Comparison of ENCODE assay signal across 9 cellular contexts in genomic region chr5:149404746-149405549, GRCh38. TPM values are rescaled to one million over a fixed set of nuclear protein-coding genes. Genes with fewer than 3 reads are reported as not detected.
DNase-seq lines count a peak whose midpoint lies in the region; ATAC-seq, FAIRE-seq and TF ChIP-seq lines count a peak whose summit lies in the region.
"Had no signal": no experiment of that assay in that cellular context is flagged by ENCODE, and none has a peak within 500 bp of the region (broad histone marks: within the 10 kb centered on the region; RNA-seq: fewer than 3 reads in every experiment).

No MANE protein-coding gene starts in this region.

- H3K9me3 ChIP-seq in H1 (ENCODE audit: insufficient read depth in 2 of 2, low read depth in 1 of 2, low read length in 1 of 2) (no peaks in the 10 kb centered on the region), osteoblast (ENCODE audit: low read depth, low read length) (no peaks in the 10 kb centered on the region)

- H3K56ac ChIP-seq in H1 (replicated peaks; ENCODE audit: insufficient read length, low read depth, low read length), result no peak overlapping the region

- no peak overlapping the region for H3K23ac ChIP-seq in H1 (ENCODE audit: insufficient read length)

- no peak overlapping the region for H2BK15ac ChIP-seq in H1 (ENCODE audit: low read length)

- H2BK120ac ChIP-seq in H1 (replicated peaks; ENCODE audit: low read depth, low read length), result no peak overlapping the region

- peak overlapping the region; percentile 21 for H3K4me3 ChIP-seq in NB4 (ENCODE audit: low read depth, low read length)
- no peak overlapping the region for H3K4me3 ChIP-seq in H1 (ENCODE audit: extremely low read depth in 1 of 4, insufficient read depth in 2 of 4, low read depth in 3 of 4, low read length in 4 of 4)
- peak overlapping the region; percentile 27 for H3K4me3 ChIP-seq in osteoblast (ENCODE audit: insufficient read depth, low read length)

- peak overlapping the region; percentile 17 for H4K91ac ChIP-seq in H1 (replicated peaks; ENCODE audit: insufficient read length, low read length)

- no peak for FAIRE-seq in H1 (lab: Jason Lieb, UNC)

- intact Hi-C loops in activated naive CD4-positive, alpha-beta T cell treated with anti-CD3 and anti-CD28 coated beads for 36 hours (cut with micrococcal nuclease), result no loop called here

- no peaks in the 10 kb centered on the region for H3K36me3 Mint-ChIP-seq in activated naive CD4-positive, alpha-beta T cell treated with anti-CD3 and anti-CD28 coated beads for 36 hours (ENCODE audit: low read depth)

- no peak overlapping the region for H3K14ac ChIP-seq in H1 (ENCODE audit: insufficient read length)

- H3K4ac ChIP-seq in H1 (replicated peaks; ENCODE audit: insufficient read length, low read depth, low read length), result no peak overlapping the region

- no peak overlapping the region for H3K18ac ChIP-seq in H1 (ENCODE audit: extremely low read depth, low read length)

- TF ChIP-seq EP300 in H1 (IDR thresholded peaks at IDR 0.05; ENCODE audit: borderline replicate concordance in 1 of 2, low read depth in 2 of 2, low read length in 2 of 2), result no peak

- H3K79me2 ChIP-seq in H1 (ENCODE audit: control insufficient read depth in 1 of 2, insufficient read depth in 2 of 2, low read length in 2 of 2) (no peaks in the 10 kb centered on the region), osteoblast (ENCODE audit: insufficient read depth, low read length) (peaks cover 38% of the 10 kb centered on the region)

- H3K27me3 ChIP-seq in H1 (replicated peaks in 1 of 4; ENCODE audit: control insufficient read depth in 3 of 4, extremely low read depth in 1 of 4, insufficient read depth in 3 of 4, low read length in 3 of 4) (no peaks in the 10 kb centered on the region; a peak in 1 of 7 replicates), osteoblast (ENCODE audit: insufficient read depth, low read length) (no peaks in the 10 kb centered on the region)

- H3K4me2 ChIP-seq in H1 (ENCODE audit: insufficient read depth in 1 of 2, low read depth in 2 of 2, low read length in 2 of 2), result no peak overlapping the region
- peak overlapping the region; percentile 87 for H3K4me2 ChIP-seq in osteoblast (ENCODE audit: insufficient read depth, low read length)

- POLR2A ChIA-PET in H1 (lab: Charles Lee; ENCODE audit: partially characterized antibody), result interaction anchor here (1.0 to 2.7 kb wide), 3 partner anchors 10 to 20 kb away, joined by 3 to 11 read pairs (median 3); no protein-coding TSS in a partner anchor

- no peak for TF ChIP-seq RAD21 in H1 (IDR thresholded peaks at IDR 0.05 in 1 of 2, conservative IDR thresholded peaks at IDR 0.05 in 1 of 2; ENCODE audit: low read depth in 2 of 2, low read length in 2 of 2)

- no peaks in the 10 kb centered on the region for H3K27me3 Mint-ChIP-seq in activated naive CD4-positive, alpha-beta T cell treated with anti-CD3 and anti-CD28 coated beads for 36 hours (ENCODE audit: low read depth)

- H3K36me3 ChIP-seq in H1 (ENCODE audit: control insufficient read depth in 2 of 4, insufficient read depth in 4 of 4, low read length in 3 of 4) (no peaks in the 10 kb centered on the region), osteoblast (ENCODE audit: insufficient read depth, low read length) (peaks cover 18% of the 10 kb centered on the region)

- no peak overlapping the region for H4K5ac ChIP-seq in H1 (ENCODE audit: insufficient read length, low read depth, low read length)

- H4K8ac ChIP-seq in H1 (ENCODE audit: extremely low read depth, insufficient read depth, low read length), result no peak overlapping the region

- H2BK20ac ChIP-seq in H1 (ENCODE audit: low read length), result peak overlapping the region; percentile 32; the same call in 1 of the 2 replicates

- H4K20me1 ChIP-seq in H1 (replicated peaks in 1 of 2; ENCODE audit: control insufficient read depth in 1 of 2, insufficient read depth in 2 of 2, low read length in 2 of 2) (no peaks in the 10 kb centered on the region), osteoblast (ENCODE audit: insufficient read depth, low read length) (peaks cover 28% of the 10 kb centered on the region)

- DNase-seq in AG08396 (ENCODE audit: low spot score) (peak; percentile 71), NB4 (ENCODE audit: low read depth) (peak; percentile 93), H1 (ENCODE audit: low read depth in 1 of 2, low spot score in 2 of 2) (no peak), osteoblast (ENCODE audit: insufficient read length, low spot score, missing footprints) (peak; percentile 92), NCI-H2081 (lab: John Stamatoyannopoulos, UW) (no peak)
- DNase-seq in activated naive CD4-positive, alpha-beta T cell treated with anti-CD3 and anti-CD28 coated beads for 36 hours, result no peak
- DNase-seq: NCI-H1105 treated with DMSO at 0.1 percent for 48 hours had no signal

- CTCF ChIA-PET in H1 (lab: Charles Lee; ENCODE audit: partially characterized antibody), result interaction anchor here (0.9 to 15.4 kb wide), 11 partner anchors 9 to 146 kb away, joined by 3 to 315 read pairs (median 6); partner anchors contain the start of genes CSNK1A1 and IL17B
- CTCF ChIA-PET in activated naive CD4-positive, alpha-beta T cell treated with anti-CD3 and anti-CD28 coated beads for 36 hours (lab: Charles Lee), result interaction anchor here (1.3 kb wide), 1 partner anchor 12 kb away, joined by 3 read pairs; no protein-coding TSS in a partner anchor

- H2AFZ ChIP-seq in H1 (ENCODE audit: low read length) (no peak overlapping the region), osteoblast (ENCODE audit: low read length) (peak overlapping the region; percentile 26)

- no peaks in the 10 kb centered on the region for H3K9me3 Mint-ChIP-seq in activated naive CD4-positive, alpha-beta T cell treated with anti-CD3 and anti-CD28 coated beads for 36 hours

- H3K4me1 Mint-ChIP-seq in activated naive CD4-positive, alpha-beta T cell treated with anti-CD3 and anti-CD28 coated beads for 36 hours (ENCODE audit: low read depth), result no peaks in the 10 kb centered on the region

- no peak overlapping the region for H2AK5ac ChIP-seq in H1 (ENCODE audit: low read depth, low read length)

- H3K79me1 ChIP-seq in H1 (ENCODE audit: low read depth, low read length), result no peaks in the 10 kb centered on the region

- TF ChIP-seq CTCF in NB4 (IDR thresholded peaks at IDR 0.05; ENCODE audit: low read depth, low read length) (no peak), H1 (IDR thresholded peaks at IDR 0.05; ENCODE audit: control extremely low read depth in 1 of 3, insufficient read depth in 1 of 3, low read depth in 1 of 3, low read length in 3 of 3) (no peak), osteoblast (IDR thresholded peaks at IDR 0.05; ENCODE audit: extremely low read depth, low read depth, low read length) (peak; percentile 12)

- no peak overlapping the region for H3K9ac ChIP-seq in H1 (replicated peaks in 1 of 4; ENCODE audit: extremely low read depth in 1 of 4, low read depth in 3 of 4, low read length in 3 of 4)

- H2BK12ac ChIP-seq in H1 (ENCODE audit: low read depth, low read length), result peak overlapping the region; percentile 80; the same call in 1 of the 2 replicates

- H3K23me2 ChIP-seq in H1 (ENCODE audit: low read depth, low read length), result no peaks in the 10 kb centered on the region

- no peak overlapping the region for H3K4me3 Mint-ChIP-seq in activated naive CD4-positive, alpha-beta T cell treated with anti-CD3 and anti-CD28 coated beads for 36 hours

- no peak overlapping the region for H3K27ac Mint-ChIP-seq in activated naive CD4-positive, alpha-beta T cell treated with anti-CD3 and anti-CD28 coated beads for 36 hours

- no peak overlapping the region for H2BK5ac ChIP-seq in H1 (ENCODE audit: low read depth, low read length)

- TF ChIP-seq POLR2A in NB4 (IDR thresholded peaks at IDR 0.05; ENCODE audit: extremely low read depth, insufficient read length) (no peak), H1 (IDR thresholded peaks at IDR 0.05; ENCODE audit: control extremely low read depth in 1 of 2, low read depth in 2 of 2, low read length in 2 of 2) (no peak)

- H3K4me1 ChIP-seq in H1 (replicated peaks in 1 of 4; ENCODE audit: control insufficient read depth in 3 of 4, insufficient read depth in 4 of 4, low read length in 3 of 4) (peaks cover 0 to 10% (median 5%) of the 10 kb centered on the region in 4 experiments; a peak in 4 of 7 replicates), osteoblast (ENCODE audit: insufficient read depth, low read length) (peaks cover 53% of the 10 kb centered on the region)

- no peak for ATAC-seq in GM18907 (IDR thresholded peaks at IDR 0.05; ENCODE audit: unreplicated experiment)
- ATAC-seq in HG03378 (IDR thresholded peaks at IDR 0.05; ENCODE audit: unreplicated experiment), result no peak

- H3K27ac ChIP-seq in H1 (ENCODE audit: low read depth, low read length) (no peak overlapping the region), osteoblast (ENCODE audit: low read depth, low read length) (peak overlapping the region; percentile 99)

- whole genome bisulfite sequencing in H1 (ENCODE audit: extremely low coverage in 1 of 2, insufficient coverage in 1 of 2, insufficient read length in 1 of 2, insufficient replicate concordance in 2 of 2, low coverage in 1 of 2, low lambda C conversion rate in 2 of 2, missing lambda C conversion rate in 1 of 2), 2 experiments, result 79% methylated on average over 17 of the region's 17 CpGs; no CpG with 5 or more reads in 1 of the 2 experiments

RNA-seq across cellular contexts. Expression of gene IL17B, which starts 25.9 kb away (rescaled TPM):
- not detected in 2 replicates for total RNA-seq in H1 (2021; fragmentation: NEBNext Ultra II Directional; extraction: Animal tissue kit (Norgen Biotek cat#: 25700))
- polyA plus RNA-seq in H1 (2011; rRNA removed), result 0.18 TPM in 1 of 2 replicates, not detected in the other
- polyA plus RNA-seq in H1 (2011; cell fraction: cytosol; rRNA removed), result not detected
- not detected for polyA plus RNA-seq in H1 (2011; cell fraction: nucleus; rRNA removed)
- polyA plus RNA-seq in H1 (2012, experiment 1 of 2), result not detected in 4 replicates
- not detected for polyA plus RNA-seq in H1 (2012, experiment 2 of 2)
- not detected for polyA plus RNA-seq in H1 (2013, experiment 1 of 2)
- polyA plus RNA-seq in H1 (2013, experiment 2 of 2), result not detected
- polyA minus RNA-seq in H1 (2011; rRNA and poly(A)+ RNA removed), result not detected in 2 replicates
- polyA minus RNA-seq in H1 (2011; cell fraction: cytosol; rRNA and poly(A)+ RNA removed), result not detected
- polyA minus RNA-seq in H1 (2011; cell fraction: nucleus; rRNA and poly(A)+ RNA removed), result not detected
- total RNA-seq in osteoblast, result 0.29 TPM in 1 of 2 replicates, not detected in the other
- total RNA-seq in activated naive CD4-positive, alpha-beta T cell treated with anti-CD3 and anti-CD28 coated beads for 36 hours, result not detected

RNA-seq across cellular contexts. Expression of gene PCYOX1L, which starts 47.1 kb away (rescaled TPM):
- 6.8 and 7.9 TPM in 2 replicates for total RNA-seq in H1 (2021; fragmentation: NEBNext Ultra II Directional; extraction: Animal tissue kit (Norgen Biotek cat#: 25700))
- polyA plus RNA-seq in H1 (2011; rRNA removed), result 17.2 and 19.0 TPM in 2 replicates
- 14.6 TPM for polyA plus RNA-seq in H1 (2011; cell fraction: cytosol; rRNA removed)
- 26.8 TPM for polyA plus RNA-seq in H1 (2011; cell fraction: nucleus; rRNA removed)
- 8.6 to 13.2 TPM (median 10.8 TPM) in 4 replicates for polyA plus RNA-seq in H1 (2012, experiment 1 of 2)
- 5.0 TPM for polyA plus RNA-seq in H1 (2012, experiment 2 of 2)
- 15.8 TPM for polyA plus RNA-seq in H1 (2013, experiment 1 of 2)
- polyA plus RNA-seq in H1 (2013, experiment 2 of 2), result 16.5 TPM
- 13.5 and 14.2 TPM in 2 replicates for polyA minus RNA-seq in H1 (2011; rRNA and poly(A)+ RNA removed)
- polyA minus RNA-seq in H1 (2011; cell fraction: cytosol; rRNA and poly(A)+ RNA removed), result 6.1 TPM
- 10.8 TPM for polyA minus RNA-seq in H1 (2011; cell fraction: nucleus; rRNA and poly(A)+ RNA removed)
- total RNA-seq in osteoblast, result 4.3 and 4.7 TPM in 2 replicates
- 10 to 100 TPM; 19.9 to 21.0 TPM for total RNA-seq in activated naive CD4-positive, alpha-beta T cell treated with anti-CD3 and anti-CD28 coated beads for 36 hours

RNA-seq across cellular contexts. Expression of gene GRPEL2, which starts 59.6 kb away (rescaled TPM):
- total RNA-seq in H1 (2021; fragmentation: NEBNext Ultra II Directional; extraction: Animal tissue kit (Norgen Biotek cat#: 25700)), result 48.9 and 52.2 TPM in 2 replicates
- polyA plus RNA-seq in H1 (2011; rRNA removed), result 7.4 and 11.2 TPM in 2 replicates
- polyA plus RNA-seq in H1 (2011; cell fraction: cytosol; rRNA removed), result 17.1 TPM
- 12.6 TPM for polyA plus RNA-seq in H1 (2011; cell fraction: nucleus; rRNA removed)
- polyA plus RNA-seq in H1 (2012, experiment 1 of 2), result 13.5 to 18.1 TPM (median 15.5 TPM) in 4 replicates
- polyA plus RNA-seq in H1 (2012, experiment 2 of 2), result 1.7 TPM
- 19.6 TPM for polyA plus RNA-seq in H1 (2013, experiment 1 of 2)
- 19.1 TPM for polyA plus RNA-seq in H1 (2013, experiment 2 of 2)
- 38.9 and 44.5 TPM in 2 replicates for polyA minus RNA-seq in H1 (2011; rRNA and poly(A)+ RNA removed)
- 52.5 TPM for polyA minus RNA-seq in H1 (2011; cell fraction: cytosol; rRNA and poly(A)+ RNA removed)
- polyA minus RNA-seq in H1 (2011; cell fraction: nucleus; rRNA and poly(A)+ RNA removed), result 48.6 TPM
- total RNA-seq in osteoblast, result 34.7 and 34.8 TPM in 2 replicates
- 10 to 100 TPM; 44.7 to 49.6 TPM for total RNA-seq in activated naive CD4-positive, alpha-beta T cell treated with anti-CD3 and anti-CD28 coated beads for 36 hours

Comparison
In these comparisons a context has a peak if more than half of its experiments do, and no peak if none do; other contexts are left out.
1. DNase-seq: peak in AG08396 (single experiment), NB4 (single experiment) and osteoblast (single experiment); none in H1 (0 of 2), activated naive CD4-positive, alpha-beta T cell treated with anti-CD3 and anti-CD28 coated beads for 36 hours (single experiment) and NCI-H2081 (0 of 2).
2. H3K4me3 ChIP-seq: peak in NB4 (single experiment) and osteoblast (single experiment); none in H1 (0 of 4).